ENCODE assay signal across 27 cellular contexts in the genomic region with DNA sequence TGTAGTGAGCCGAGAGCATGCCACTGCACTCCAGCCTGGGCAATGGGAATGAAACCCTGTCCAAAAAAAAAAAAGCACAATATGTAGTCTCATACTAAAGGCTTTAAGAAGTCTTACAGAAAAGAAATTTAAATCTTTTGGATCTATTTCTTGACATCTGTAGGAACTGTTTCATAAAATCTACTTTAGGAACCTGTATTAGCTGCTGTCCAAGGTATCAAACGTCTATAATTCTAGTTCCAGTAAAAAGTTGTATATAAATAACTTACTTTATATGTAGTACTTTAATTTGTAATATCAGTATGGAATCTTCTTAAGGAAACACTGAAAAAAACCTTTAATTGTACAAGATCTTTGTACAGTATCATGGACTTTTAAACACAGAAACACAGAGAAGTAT.
"Had no signal": no experiment of that assay in that cellular context is flagged by ENCODE, and none has a peak within 500 bp of the region (broad histone marks: within the 10 kb centered on the region; RNA-seq: fewer than 3 reads in every experiment).

No MANE protein-coding gene starts in this region.

- FAIRE-seq: endometrium, frontal cortex, kidney had no signal

- H3K4me1 ChIP-seq: colonic mucosa, esophagus squamous epithelium, foreskin keratinocyte, gastroesophageal sphincter, heart left ventricle, left ventricle myocardium inferior, lower lobe of right lung had no signal

- ATAC-seq: effector memory CD8-positive, alpha-beta T cell; esophagus mucosa; foreskin keratinocyte; gastroesophageal sphincter; heart left ventricle; left colon; left lobe of liver; lower lobe of right lung; mucosa of descending colon had no signal

- H3K4me3 ChIP-seq: colonic mucosa, esophagus squamous epithelium, gastroesophageal sphincter, heart left ventricle, hepatocyte, left ventricle myocardium inferior, lower lobe of right lung, mucosa of descending colon had no signal

- H2AFZ ChIP-seq: hepatocyte had no signal

- H3K27me3 ChIP-seq: colonic mucosa, esophagus squamous epithelium, foreskin keratinocyte, gastroesophageal sphincter, heart left ventricle, hepatocyte had no signal

- H3K4me2 ChIP-seq: hepatocyte had no signal

- H3K36me3 ChIP-seq: colonic mucosa had no signal

- H3K79me2 ChIP-seq: hepatocyte had no signal

- H3K27ac ChIP-seq: colonic mucosa, epithelial cell of prostate, esophagus squamous epithelium, foreskin keratinocyte, gastroesophageal sphincter, heart left ventricle, hepatocyte, left ventricle myocardium inferior, lower lobe of right lung had no signal

- DNase-seq: colonic mucosa; cortex of kidney; effector CD8-positive, alpha-beta T cell; effector memory CD8-positive, alpha-beta T cell; endodermal cell; erythroblast; esophagus squamous epithelium; foreskin keratinocyte; heart left ventricle; hypothalamus; immature natural killer cell; islet precursor cell; kidney; kidney glomerular epithelial cell; left colon; left ventricle myocardium inferior; lower lobe of right lung; mesenchymal stem cell; mucosa of descending colon; naive B cell had no signal

- H3K9me3 ChIP-seq: colonic mucosa had no signal
